Comparison of ENCODE assay signal across 10 cellular contexts in the genomic region with DNA sequence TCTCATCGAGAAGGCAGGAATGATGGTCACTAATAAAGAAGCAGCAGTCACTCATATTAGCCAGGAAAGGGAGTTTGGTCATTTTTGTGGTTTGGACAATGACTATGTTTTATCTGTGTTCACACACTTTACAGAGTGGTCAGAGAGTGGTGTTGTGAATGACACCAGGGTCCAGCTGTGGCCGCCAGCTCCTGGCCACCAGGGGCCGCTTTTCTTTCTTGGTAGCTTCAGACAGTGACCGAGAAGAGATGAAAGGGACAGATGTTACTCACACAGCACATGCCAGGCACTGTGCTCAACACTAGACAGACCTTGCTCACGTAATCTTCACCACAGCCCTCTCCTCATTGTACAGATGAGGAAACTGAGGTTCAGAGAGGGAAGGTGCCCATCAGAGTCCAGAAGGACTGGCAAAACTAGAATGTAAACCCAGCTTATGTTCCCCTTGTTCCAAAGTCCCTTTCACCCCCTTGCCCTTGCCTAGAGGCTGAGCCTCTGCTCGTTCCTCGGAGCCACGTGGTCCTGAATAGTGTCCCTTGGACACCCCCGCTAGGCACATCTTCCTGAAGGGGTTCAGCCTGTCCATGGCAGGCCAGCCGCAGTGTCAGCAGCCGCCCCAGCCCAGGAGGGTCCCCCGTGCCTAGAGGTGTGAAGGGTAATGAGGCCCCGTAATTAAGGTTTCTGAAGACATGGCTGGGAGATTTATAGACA. TPM values are rescaled to one million over a fixed set of nuclear protein-coding genes. Genes with fewer than 3 reads are reported as not detected.
DNase-seq lines count a peak whose midpoint lies in the region; ATAC-seq, FAIRE-seq and TF ChIP-seq lines count a peak whose summit lies in the region.
"Had no signal": no experiment of that assay in that cellular context is flagged by ENCODE, and none has a peak within 500 bp of the region (broad histone marks: within the 10 kb centered on the region; RNA-seq: fewer than 3 reads in every experiment).

No MANE protein-coding gene starts in this region.

- no peaks in the 10 kb centered on the region for H3K9me2 ChIP-seq in neural cell (ENCODE audit: insufficient read depth, low read length)

- H4K20me1 ChIP-seq in GM12878 (ENCODE audit: control insufficient read depth, insufficient read depth), result no peaks in the 10 kb centered on the region
- no peaks in the 10 kb centered on the region for H4K20me1 ChIP-seq in neural cell (ENCODE audit: insufficient read depth)

- H3K79me2 ChIP-seq in GM12878 (ENCODE audit: control insufficient read depth, insufficient read depth, low read length), result no peaks in the 10 kb centered on the region
- no peaks in the 10 kb centered on the region for H3K79me2 ChIP-seq in neural cell (replicated peaks; ENCODE audit: insufficient read depth, low read length)

- in situ Hi-C loops in GM12878 (cut with MboI), result no loop called here

- H3K4me1 Mint-ChIP-seq in immature natural killer cell, result peaks cover 23 to 25% of the 10 kb centered on the region in 2 donors

- no peaks in the 10 kb centered on the region for H3K36me3 Mint-ChIP-seq in immature natural killer cell

- POLR2A ChIA-PET in GM12878 (lab: Charles Lee), result no interaction called here

- peaks cover 20% of the 10 kb centered on the region for H3K4me1 ChIP-seq in GM12878 (ENCODE audit: control insufficient read depth, insufficient read depth, low read length)
- H3K4me1 ChIP-seq: body of pancreas had no signal

- H3K4me3 ChIP-seq in GM12865 (ENCODE audit: low read depth, low read length) (no peak overlapping the region), NB4 (ENCODE audit: low read depth, low read length) (no peak overlapping the region), GM12878 (no peak overlapping the region), neural cell (ENCODE audit: low read length) (peak overlapping the region; percentile 34), dorsolateral prefrontal cortex (no peak overlapping the region)
- H3K4me3 ChIP-seq: body of pancreas, SJCRH30 had no signal

- no peak overlapping the region for H3K4me2 ChIP-seq in GM12878 (ENCODE audit: control insufficient read depth, insufficient read depth)
- H3K4me2 ChIP-seq in neural cell (ENCODE audit: low read length), result no peak overlapping the region

- SMC1A ChIA-PET in GM12878 (lab: Charles Lee; ENCODE audit: uncharacterized antibody, unreplicated experiment), result interaction anchor here (1.9 kb wide), 1 partner anchor 9 kb away, joined by 23 read pairs; no protein-coding TSS in a partner anchor

- BruUV-seq in GM12878 (replicated peaks; lab: Mats Ljungman, UMichigan), result no TSS peak

- H3K27me3 Mint-ChIP-seq in immature natural killer cell (ENCODE audit: low read depth in 3 of 3), result peaks cover 2 to 6% (median 4%) of the 10 kb centered on the region in 3 donors

- H2AFZ ChIP-seq in GM12878 (ENCODE audit: control insufficient read depth, low read depth, low read length) (no peak overlapping the region), neural cell (ENCODE audit: low read depth, low read length) (no peak overlapping the region)

- peaks cover 5% of the 10 kb centered on the region for H3F3A ChIP-seq in neural cell (ENCODE audit: insufficient read depth, low read length, poor library complexity, severe bottlenecking)

- peak; percentile 23 for DNase-seq in GM12865 (ENCODE audit: low read depth)
- DNase-seq in NB4 (ENCODE audit: low read depth), result peak; percentile 67
- DNase-seq in GM12878 (ENCODE audit: low read depth, low spot score), result no peak
- no peak for DNase-seq in immature natural killer cell
- no peak for DNase-seq in NCI-H2171 treated with DMSO at 0.1 percent for 48 hours (lab: John Stamatoyannopoulos, UW)
- DNase-seq in AML-193 (lab: John Stamatoyannopoulos, UW), result no peak
- no peak for DNase-seq in dorsolateral prefrontal cortex

- H3K27ac Mint-ChIP-seq in immature natural killer cell, result no peak overlapping the region

- RAD21 ChIA-PET in GM12878 (lab: Charles Lee; ENCODE audit: unreplicated experiment), result interaction anchor here (1.6 kb wide), 2 partner anchors 8 to 10 kb away, joined by 9 to 12 read pairs; no protein-coding TSS in a partner anchor

- H3K36me3 ChIP-seq in GM12878 (ENCODE audit: control insufficient read depth in 2 of 2, insufficient read depth in 2 of 2, low read length in 1 of 2) (no peaks in the 10 kb centered on the region), neural cell (ENCODE audit: insufficient read depth, low read length) (no peaks in the 10 kb centered on the region)
- H3K36me3 ChIP-seq: SJCRH30 had no signal

- H3K27ac ChIP-seq in GM12878 (ENCODE audit: control insufficient read depth, insufficient read depth), result no peak overlapping the region
- peak overlapping the region; percentile 88 for H3K27ac ChIP-seq in neural cell (ENCODE audit: low read length)
- H3K27ac ChIP-seq in dorsolateral prefrontal cortex, result no peak overlapping the region
- H3K27ac ChIP-seq: body of pancreas, SJCRH30 had no signal

- no peak overlapping the region for H3K4me3 Mint-ChIP-seq in immature natural killer cell

- H3K27me3 ChIP-seq in GM12878 (replicated peaks in 1 of 2; ENCODE audit: control insufficient read depth in 2 of 2, insufficient read depth in 2 of 2, low read length in 1 of 2), result no peaks in the 10 kb centered on the region; a peak in 1 of 4 replicates
- no peaks in the 10 kb centered on the region for H3K27me3 ChIP-seq in neural cell (ENCODE audit: insufficient read depth, low read depth, low read length)
- H3K27me3 ChIP-seq in dorsolateral prefrontal cortex, result peaks cover 0 to 15% (median 0%) of the 10 kb centered on the region in 45 donors
- H3K27me3 ChIP-seq: SJCRH30 had no signal

- CTCF ChIA-PET in GM12878 (lab: Yijun Ruan, JAX), result interaction anchor here (1.0 to 6.6 kb wide), 5 partner anchors 9 to 339 kb away, joined by 3 to 147 read pairs (median 4); no protein-coding TSS in a partner anchor

- intact Hi-C loops in GM12878 (cut with micrococcal nuclease; ENCODE audit: unreplicated experiment), result no loop called here
- intact Hi-C loops in dorsolateral prefrontal cortex (cut with DNase I), result loop anchor here (10.0 kb wide), 2 partner anchors 267 to 347 kb away; no protein-coding TSS in a partner anchor

- FAIRE-seq in GM12878 (lab: Jason Lieb, UNC), result no peak

- peak; percentile 35 for TF ChIP-seq CTCF in GM12865 (IDR thresholded peaks at IDR 0.05; ENCODE audit: insufficient read depth, low read depth, low read length, missing control alignments)
- peak; percentile 78 for TF ChIP-seq CTCF in NB4 (IDR thresholded peaks at IDR 0.05; ENCODE audit: low read depth, low read length)
- TF ChIP-seq CTCF in GM12878 (IDR thresholded peaks at IDR 0.05 in 2 of 3, conservative IDR thresholded peaks at IDR 0.05 in 1 of 3; ENCODE audit: control insufficient read depth in 2 of 3, extremely low read depth in 1 of 3, insufficient read depth in 1 of 3, low read depth in 3 of 3, low read length in 3 of 3), result peak; percentile 37 to 45 (median 41); a peak in 5 of 6 replicates
- no peak for TF ChIP-seq CTCF in neural cell (IDR thresholded peaks at IDR 0.05; ENCODE audit: poor library complexity, severe bottlenecking)
- TF ChIP-seq CTCF in dorsolateral prefrontal cortex (IDR thresholded peaks at IDR 0.05 in 54 of 56, conservative IDR thresholded peaks at IDR 0.05 in 2 of 56; ENCODE audit: low read depth in 1 of 56, partially characterized antibody in 56 of 56), result peak in 5 of 56 donors; percentile 6 to 16 (median 10)

- H3K9ac ChIP-seq in GM12878 (ENCODE audit: control insufficient read depth, insufficient read depth, low read length) (no peak overlapping the region), neural cell (ENCODE audit: low read length) (peak overlapping the region; percentile 61)

- TF ChIP-seq POLR2A in NB4 (IDR thresholded peaks at IDR 0.05; ENCODE audit: extremely low read depth, insufficient read length), result no peak
- TF ChIP-seq POLR2A in GM12878 (IDR thresholded peaks at IDR 0.05; ENCODE audit: low read depth, low read length), result no peak

- H3K9me3 ChIP-seq in GM12878 (replicated peaks; ENCODE audit: control insufficient read depth, insufficient read depth, low read length) (no peaks in the 10 kb centered on the region), neural cell (ENCODE audit: low read length) (no peaks in the 10 kb centered on the region)
- H3K9me3 ChIP-seq: body of pancreas, SJCRH30 had no signal

- 49% methylated on average over 13 of the region's 13 CpGs for WGBS in GM12878 (ENCODE audit: insufficient coverage, insufficient replicate concordance, low lambda C conversion rate, missing lambda C conversion rate)

- ATAC-seq in GM12878, result peak; percentile 60
- ATAC-seq: body of pancreas had no signal

- TF ChIP-seq RAD21 in GM12878 (IDR thresholded peaks at IDR 0.05; ENCODE audit: insufficient read depth, low read depth, low read length) (peak; percentile 17; the same call in 1 of the 2 replicates), neural cell (conservative IDR thresholded peaks at IDR 0.05) (no peak)

- no peaks in the 10 kb centered on the region for H3K9me3 Mint-ChIP-seq in immature natural killer cell

- TF ChIP-seq EP300 in GM12878 (IDR thresholded peaks at IDR 0.05; ENCODE audit: borderline replicate concordance in 1 of 2, control insufficient read depth in 1 of 2, low read depth in 2 of 2, low read length in 2 of 2) (no peak), neural cell (conservative IDR thresholded peaks at IDR 0.05; ENCODE audit: poor library complexity, severe bottlenecking) (no peak)

TF ChIP-seq in neural cell, 6 proteins besides CTCF, POLR2A, EP300 and RAD21:
- no peak for TF ChIP-seq MXI1 (conservative IDR thresholded peaks at IDR 0.05; ENCODE audit: poor library complexity, severe bottlenecking)

RNA-seq across cellular contexts. Expression of a gene that starts 55.6 kb away (rescaled TPM):
- 8.3 and 9.5 TPM in 2 replicates for total RNA-seq in GM12878 (2013; cell fraction: nucleolus; rRNA removed)
- total RNA-seq in GM12878 (2014; rRNA removed) (not detected in 2 replicates), GM12878 (2014; rRNA removed; fragmentation: Illumina TruSeq; extraction: Trizol) (not detected in 2 replicates), GM12878 (2021) (0.29 and 0.69 TPM in 2 replicates), dorsolateral prefrontal cortex (1 to 10 TPM in 106 of 120 experiments, under 1 TPM in 14; 0.37 to 5.5 (median 2.0) TPM)
- 0.34 TPM for polyA plus RNA-seq in GM12878 (2011; ENCODE audit: low read depth)
- polyA plus RNA-seq in GM12878 (2011; rRNA removed) (1.1 and 1.2 TPM in 2 replicates), GM12878 (2014; fragmentation: Illumina TruSeq; extraction: Trizol) (0.19 TPM in 1 of 2 replicates, not detected in the other), GM12878 (2014; fragmentation: Nextera tagmentation; extraction: Ambion mirVana) (under 1 TPM; 0.11 to 0.23 TPM), GM12878 (2014; rRNA removed) (0.52 TPM in 1 of 2 replicates, not detected in the other), GM12878 (2016; fragmentation: Nextera tagmentation; extraction: Ambion mirVana) (not detected), neural cell (not detected in 2 replicates), immature natural killer cell (not detected)
- 0.90 and 1.7 TPM in 2 replicates for polyA plus RNA-seq in GM12878 (2011; cell fraction: cytosol; rRNA removed)
- 1.4 and 3.2 TPM in 2 replicates for polyA plus RNA-seq in GM12878 (2011; cell fraction: nucleus; rRNA removed)
- 0.50 and 1.1 TPM in 2 replicates for polyA plus RNA-seq in GM12878 (2012)
- 0.80 and 2.3 TPM in 2 replicates for polyA minus RNA-seq in GM12878 (2011; rRNA and poly(A)+ RNA removed)
- not detected in 2 replicates for polyA minus RNA-seq in GM12878 (2011; cell fraction: cytosol; rRNA and poly(A)+ RNA removed)
- polyA minus RNA-seq in GM12878 (2011; cell fraction: nucleus; rRNA and poly(A)+ RNA removed), result 1.4 and 1.5 TPM in 2 replicates
- not detected in 2 replicates for polyA minus RNA-seq in neural cell
- total RNA-seq: SJCRH30 had no signal

Comparison
In these comparisons a context has a peak if more than half of its experiments do, and no peak if none do; other contexts are left out.
1. DNase-seq: peak in GM12865 (single experiment) and NB4 (single experiment); none in GM12878 (single experiment), immature natural killer cell (0 of 3), NCI-H2171 treated with DMSO at 0.1 percent for 48 hours (single experiment), AML-193 (0 of 2) and dorsolateral prefrontal cortex (0 of 10).